Comparison of ENCODE assay signal across 8 cellular contexts in the genomic region with DNA sequence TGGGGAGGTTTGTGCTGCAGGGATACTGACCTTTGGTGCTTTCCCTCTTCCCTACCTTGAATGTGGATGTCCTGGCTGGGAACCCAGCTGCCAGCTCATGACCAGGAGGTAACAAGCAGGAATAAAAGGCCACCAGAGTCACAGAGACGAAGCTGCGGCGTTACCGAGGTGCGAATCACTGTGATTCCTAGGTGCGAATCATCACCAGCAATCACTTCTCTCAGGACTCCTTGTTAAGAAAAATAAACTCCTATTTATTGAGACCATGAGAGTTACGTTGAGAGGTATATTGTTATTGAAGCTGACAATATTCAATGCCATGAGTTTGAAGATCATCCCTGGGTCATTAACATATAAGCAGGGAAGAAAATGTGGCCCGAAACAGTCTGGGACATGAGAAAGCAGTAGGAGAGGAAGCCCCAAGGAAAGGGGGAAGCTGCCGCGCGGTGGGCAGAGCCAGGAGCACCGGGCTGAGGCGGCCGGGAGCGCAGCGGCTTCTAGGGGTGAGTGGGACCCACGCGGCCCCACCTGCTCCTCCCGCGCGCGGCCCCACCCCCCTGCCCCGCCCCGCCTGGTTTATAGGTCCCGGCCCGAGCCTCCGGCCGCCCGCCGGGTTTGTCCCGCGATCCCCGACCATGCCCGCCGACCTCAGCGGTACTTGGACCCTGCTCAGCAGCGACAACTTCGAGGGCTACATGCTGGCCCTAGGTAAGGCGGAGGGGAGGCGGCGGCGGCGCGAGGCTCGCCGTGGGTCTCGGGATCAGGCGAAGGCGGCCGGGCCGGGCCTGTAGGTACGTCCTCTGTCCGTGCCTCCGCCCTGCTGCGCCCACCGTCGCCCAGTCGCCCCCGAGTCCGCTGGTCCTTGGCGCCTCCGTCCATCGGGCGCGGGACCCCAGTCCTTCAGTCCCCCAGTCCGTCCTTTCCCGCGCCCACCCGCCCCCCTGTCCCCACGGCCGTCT. TPM values are rescaled to one million over a fixed set of nuclear protein-coding genes. Genes with fewer than 3 reads are reported as not detected.
DNase-seq lines count a peak whose midpoint lies in the region; ATAC-seq and TF ChIP-seq lines count a peak whose summit lies in the region.

Gene RBP7 (plus strand): TSS at position 605 of the 959 bp plus-strand sequence. CDS start 31 bp downstream, at position 636.

- DNase-seq in CD1c-positive myeloid dendritic cell (ENCODE audit: extremely low spot score) = peak; percentile 63
- peak; percentile 52 for DNase-seq in HuH-7 (ENCODE audit: low spot score)
- peak; percentile 10 for DNase-seq in activated naive CD8-positive, alpha-beta T cell treated with anti-CD3 and anti-CD28 coated beads for 36 hours
- DNase-seq in right atrium auricular region (ENCODE audit: low spot score) = no peak
- DNase-seq in sciatic nerve (ENCODE audit: low spot score) = no peak

- H3K9me3 Mint-ChIP-seq in activated naive CD8-positive, alpha-beta T cell treated with anti-CD3 and anti-CD28 coated beads for 36 hours = peaks cover 3% of the 10 kb centered on the region

- H3K4me3 Mint-ChIP-seq in activated naive CD8-positive, alpha-beta T cell treated with anti-CD3 and anti-CD28 coated beads for 36 hours = peak within 1 kb of the TSS; percentile 70

- H3K27ac ChIP-seq in right atrium auricular region = peak within 1 kb of the TSS; percentile 58 to 71

- peaks cover 2% of the 10 kb centered on the region for H3K4me1 Mint-ChIP-seq in activated naive CD8-positive, alpha-beta T cell treated with anti-CD3 and anti-CD28 coated beads for 36 hours

- peaks cover 0 to 23% of the 10 kb centered on the region in 2 donors for H3K4me1 ChIP-seq in right atrium auricular region

- peak within 1 kb of the TSS; percentile 48 to 64 for H3K4me3 ChIP-seq in right atrium auricular region

- no peaks in the 10 kb centered on the region for H3K9me3 ChIP-seq in right atrium auricular region

- H3K36me3 ChIP-seq in right atrium auricular region = no peaks in the 10 kb centered on the region

- intact Hi-C loops in sciatic nerve (cut with DNase I) = no loop called here

- no peak within 1 kb of the TSS for H3K27ac Mint-ChIP-seq in activated naive CD8-positive, alpha-beta T cell treated with anti-CD3 and anti-CD28 coated beads for 36 hours

- no peak for TF ChIP-seq CTCF in right atrium auricular region (IDR thresholded peaks at IDR 0.05)

- H3K27me3 Mint-ChIP-seq in activated naive CD8-positive, alpha-beta T cell treated with anti-CD3 and anti-CD28 coated beads for 36 hours = peaks cover 43% of the 10 kb centered on the region

- ATAC-seq in sciatic nerve (no peak), HG03280 (IDR thresholded peaks at IDR 0.05; ENCODE audit: unreplicated experiment) (no peak), HG02852 (IDR thresholded peaks at IDR 0.05; ENCODE audit: unreplicated experiment) (no peak), GM21447 (IDR thresholded peaks at IDR 0.05; ENCODE audit: unreplicated experiment) (no peak)

- H3K27me3 ChIP-seq in right atrium auricular region = no peaks in the 10 kb centered on the region

- peaks cover 2% of the 10 kb centered on the region for H3K36me3 Mint-ChIP-seq in activated naive CD8-positive, alpha-beta T cell treated with anti-CD3 and anti-CD28 coated beads for 36 hours

RNA-seq across cellular contexts. Expression of gene RBP7, which starts in this region (rescaled TPM):
- not detected for total RNA-seq in activated naive CD8-positive, alpha-beta T cell treated with anti-CD3 and anti-CD28 coated beads for 36 hours
- total RNA-seq in right atrium auricular region = 10 to 100 TPM; 31.4 to 33.9 TPM
- 15.2 TPM for total RNA-seq in sciatic nerve

Comparison
In these comparisons a context has a peak if more than half of its experiments do, and no peak if none do; other contexts are left out.
1. RNA of gene RBP7 (total RNA-seq): 31.4 to 33.9 TPM in right atrium auricular region and 15.2 TPM in sciatic nerve (single experiment); not detected in activated naive CD8-positive, alpha-beta T cell treated with anti-CD3 and anti-CD28 coated beads for 36 hours; every median in the first group is over 10 times any median in the second.
2. Peak in DNase-seq in activated naive CD8-positive, alpha-beta T cell treated with anti-CD3 and anti-CD28 coated beads for 36 hours; RNA of the gene not detected or under 1 TPM.
3. DNase-seq: peak in CD1c-positive myeloid dendritic cell (single experiment) and HuH-7 (single experiment); none in right atrium auricular region (single experiment) and sciatic nerve (single experiment).